18 cellular contexts compared by ENCODE assay signal in genomic region chr6:57177545-57178225, GRCh38. TPM values are rescaled to one million over a fixed set of nuclear protein-coding genes. Genes with fewer than 3 reads are reported as not detected.
DNase-seq lines count a peak whose midpoint lies in the region; ATAC-seq, FAIRE-seq and TF ChIP-seq lines count a peak whose summit lies in the region.
"Had no signal": no experiment of that assay in that cellular context is flagged by ENCODE, and none has a peak within 500 bp of the region (broad histone marks: within the 10 kb centered on the region; RNA-seq: fewer than 3 reads in every experiment).

No MANE protein-coding gene starts in this region.

- H3K27me3 Mint-ChIP-seq in chondrocyte (ENCODE audit: low read depth), result no peaks in the 10 kb centered on the region
- H3K27me3 Mint-ChIP-seq: activated naive CD4-positive, alpha-beta T cell treated with anti-CD3 and anti-CD28 coated beads, Interleukin-2, amount 10 ng/mL, durations not matched to agents 7 days and 5 days had no signal

- peak overlapping the region; percentile 51 for H3K4me3 ChIP-seq in ACC112 (ENCODE audit: low read depth, low read length)
- H3K4me3 ChIP-seq in kidney (ENCODE audit: low read length in 2 of 2), result no peak overlapping the region
- peak overlapping the region; percentile 5 for H3K4me3 ChIP-seq in rectal smooth muscle tissue (ENCODE audit: low read length)

- no peak overlapping the region for H2AFZ ChIP-seq in ACC112 (ENCODE audit: low read length, unreplicated experiment)

- ATAC-seq in GM21423 (IDR thresholded peaks at IDR 0.05; ENCODE audit: unreplicated experiment) (no peak), HG03520 (IDR thresholded peaks at IDR 0.05; ENCODE audit: unreplicated experiment) (no peak)
- ATAC-seq: foreskin keratinocyte had no signal

- peak overlapping the region; percentile 1 for H3K4me3 Mint-ChIP-seq in chondrocyte (ENCODE audit: unreplicated experiment)
- H3K4me3 Mint-ChIP-seq: activated naive CD4-positive, alpha-beta T cell treated with anti-CD3 and anti-CD28 coated beads, Interleukin-2, amount 10 ng/mL, durations not matched to agents 7 days and 5 days; H9; type B pancreatic cell had no signal

- intact Hi-C loops in kidney (cut with DNase I), result no loop called here

- no peaks in the 10 kb centered on the region for H3K9me3 Mint-ChIP-seq in chondrocyte (ENCODE audit: low read depth)
- H3K9me3 Mint-ChIP-seq: activated naive CD4-positive, alpha-beta T cell treated with anti-CD3 and anti-CD28 coated beads, Interleukin-2, amount 10 ng/mL, durations not matched to agents 7 days and 5 days; H9; type B pancreatic cell had no signal

- peaks cover 13% of the 10 kb centered on the region for H3K36me3 Mint-ChIP-seq in chondrocyte (ENCODE audit: low read depth)

- DNase-seq in chondrocyte (ENCODE audit: low spot score) (no peak), kidney (peak; percentile 74)
- no peak for DNase-seq in effector CD8-positive, alpha-beta T cell (lab: John Stamatoyannopoulos, UW)
- DNase-seq in activated CD4-positive, CD25-positive, alpha-beta regulatory T cell (lab: John Stamatoyannopoulos, UW), result no peak
- DNase-seq: ACHN; activated naive CD4-positive, alpha-beta T cell treated with anti-CD3 and anti-CD28 coated beads, Interleukin-2, amount 10 ng/mL, durations not matched to agents 7 days and 5 days; foreskin keratinocyte; H9; kidney glomerular epithelial cell; MV-4-11; NCI-H446 treated with DMSO at 0.1 percent for 48 hours; RPMI8226; T1000 had no signal

- no peaks in the 10 kb centered on the region for H3K9me3 ChIP-seq in kidney (ENCODE audit: control insufficient read depth in 1 of 2, low read length in 2 of 2)

- no peak for FAIRE-seq in kidney (lab: Jason Lieb, UNC)

- TF ChIP-seq CTCF in chondrocyte (IDR thresholded peaks at IDR 0.05), result no peak
- no peak for TF ChIP-seq CTCF in kidney (IDR thresholded peaks at IDR 0.05; ENCODE audit: borderline replicate concordance, extremely low read depth, insufficient read depth)

- H3K27ac Mint-ChIP-seq in chondrocyte (ENCODE audit: unreplicated experiment), result peak overlapping the region; percentile 55
- H3K27ac Mint-ChIP-seq: activated naive CD4-positive, alpha-beta T cell treated with anti-CD3 and anti-CD28 coated beads, Interleukin-2, amount 10 ng/mL, durations not matched to agents 7 days and 5 days; H9; type B pancreatic cell had no signal

- peaks cover 44% of the 10 kb centered on the region for H3K4me1 ChIP-seq in ACC112 (ENCODE audit: control insufficient read depth, insufficient read depth, low read length, unreplicated experiment)
- H3K4me1 ChIP-seq in kidney (ENCODE audit: control insufficient read depth in 1 of 2, insufficient read depth in 1 of 2, low read depth in 1 of 2, low read length in 2 of 2), result peaks cover 0 to 4% of the 10 kb centered on the region in 2 donors
- peaks cover 48% of the 10 kb centered on the region for H3K4me1 ChIP-seq in rectal smooth muscle tissue (ENCODE audit: control insufficient read depth, insufficient read depth, low read length)

- peaks cover 3% of the 10 kb centered on the region; the same call in 1 of the 2 replicates for H3K36me3 ChIP-seq in ACC112 (ENCODE audit: insufficient read depth, low read length)
- H3K36me3 ChIP-seq in kidney (ENCODE audit: control insufficient read depth in 1 of 2, insufficient read depth in 2 of 2, low read length in 2 of 2), result no peaks in the 10 kb centered on the region
- peaks cover 3% of the 10 kb centered on the region for H3K36me3 ChIP-seq in rectal smooth muscle tissue (ENCODE audit: control insufficient read depth, insufficient read depth, low read length)

- H3K79me2 ChIP-seq in ACC112 (ENCODE audit: control insufficient read depth, insufficient read depth, low read length, unreplicated experiment), result peaks cover 88% of the 10 kb centered on the region

- H3K27me3 ChIP-seq in ACC112 (ENCODE audit: insufficient read depth, low read length), result no peaks in the 10 kb centered on the region
- H3K27me3 ChIP-seq in rectal smooth muscle tissue (ENCODE audit: control insufficient read depth, insufficient read depth, low read length), result no peaks in the 10 kb centered on the region
- H3K27me3 ChIP-seq: foreskin keratinocyte had no signal

- peak overlapping the region; percentile 44 for H3K27ac ChIP-seq in ACC112 (ENCODE audit: low read depth, low read length)
- H3K27ac ChIP-seq in kidney (ENCODE audit: low read depth in 2 of 2, low read length in 2 of 2), result no peak overlapping the region
- peak overlapping the region; percentile 96 for H3K27ac ChIP-seq in rectal smooth muscle tissue (ENCODE audit: low read depth, low read length)
- H3K27ac ChIP-seq: foreskin keratinocyte had no signal

- H3K9ac ChIP-seq in kidney (ENCODE audit: low read length in 2 of 2) (no peak overlapping the region), rectal smooth muscle tissue (ENCODE audit: low read length) (no peak overlapping the region)

- H3K4me1 Mint-ChIP-seq in chondrocyte (ENCODE audit: low read depth), result peaks cover 79% of the 10 kb centered on the region

RNA-seq across cellular contexts. Expression of gene BAG2, which starts 5.6 kb away (rescaled TPM):
- 12.1 to 13.7 TPM (median 12.1 TPM) in 3 replicates for total RNA-seq in chondrocyte
- 3.2 TPM for total RNA-seq in kidney
- 2.7 TPM for polyA plus RNA-seq in kidney (ENCODE audit: insufficient read depth, low read depth, low replicate concordance)

RNA-seq across cellular contexts. Expression of gene RAB23, which starts 44.4 kb away (rescaled TPM):
- total RNA-seq in chondrocyte (69.7 to 79.4 TPM (median 78.4 TPM) in 3 replicates), kidney (8.0 TPM)
- 6.0 TPM for polyA plus RNA-seq in kidney (ENCODE audit: insufficient read depth, low read depth, low replicate concordance)

Comparison
In these comparisons a context has a peak if more than half of its experiments do, and no peak if none do; other contexts are left out.
1. H3K27ac ChIP-seq: peak in ACC112 (single experiment) and rectal smooth muscle tissue (single experiment); none in kidney (0 of 2).
2. H3K4me3 ChIP-seq: peak in ACC112 (single experiment) and rectal smooth muscle tissue (single experiment); none in kidney (0 of 2).